ENCODE assay signal across 17 cellular contexts in genomic region chr2:2804528-2804927, GRCh38.
DNase-seq lines count a peak whose midpoint lies in the region; ATAC-seq and TF ChIP-seq lines count a peak whose summit lies in the region.
"Had no signal": no experiment of that assay in that cellular context is flagged by ENCODE, and none has a peak within 500 bp of the region (broad histone marks: within the 10 kb centered on the region; RNA-seq: fewer than 3 reads in every experiment).

No MANE protein-coding gene starts in this region.

- H3K27me3 Mint-ChIP-seq in endodermal cell (ENCODE audit: insufficient read depth), result peaks cover 5% of the 10 kb centered on the region
- H3K27me3 Mint-ChIP-seq: CD4-positive, alpha-beta memory T cell had no signal

- TF ChIP-seq CTCF in endodermal cell (conservative IDR thresholded peaks at IDR 0.05), result no peak

- no peak overlapping the region for H3K27ac Mint-ChIP-seq in endodermal cell
- H3K27ac Mint-ChIP-seq: CD4-positive, alpha-beta memory T cell; H9 had no signal

- 95 to 97% methylated on average over 13 to 15 of the region's 15 CpGs for WGBS in endodermal cell (ENCODE audit: insufficient coverage in 1 of 2, insufficient read length in 1 of 2), 2 experiments

- H3K9me3 Mint-ChIP-seq in endodermal cell, result peaks cover 14% of the 10 kb centered on the region

- H3K9me3 ChIP-seq in endodermal cell (ENCODE audit: control insufficient read depth, low read length), result peaks cover 13% of the 10 kb centered on the region

- no peaks in the 10 kb centered on the region for H3K36me3 Mint-ChIP-seq in endodermal cell (ENCODE audit: low read depth)
- H3K36me3 Mint-ChIP-seq: CD4-positive, alpha-beta memory T cell had no signal

- H3K36me3 ChIP-seq in H7 (replicated peaks; ENCODE audit: control insufficient read depth, insufficient read depth, low read length) (no peaks in the 10 kb centered on the region), endodermal cell (ENCODE audit: control insufficient read depth, insufficient read depth, low read length) (no peaks in the 10 kb centered on the region)

- H3K9ac ChIP-seq in endodermal cell (ENCODE audit: extremely low read depth, low read length, poor library complexity, severe bottlenecking), result no peak overlapping the region
- H3K9ac ChIP-seq: GM23248 had no signal

- no peak overlapping the region for H3K4me3 ChIP-seq in H7 (ENCODE audit: insufficient read depth, low read depth, low read length)
- no peak overlapping the region for H3K4me3 ChIP-seq in endodermal cell (ENCODE audit: low read length)
- H3K4me3 ChIP-seq: GM12878, GM23248 had no signal

- no peaks in the 10 kb centered on the region for H3K4me1 ChIP-seq in endodermal cell (ENCODE audit: control insufficient read depth, insufficient read depth, low read length)

- no peaks in the 10 kb centered on the region for H3K4me1 Mint-ChIP-seq in endodermal cell
- H3K4me1 Mint-ChIP-seq: CD4-positive, alpha-beta memory T cell; H9 had no signal

- no peak for ATAC-seq in HG02981 (IDR thresholded peaks at IDR 0.05; ENCODE audit: unreplicated experiment)
- ATAC-seq in HG02938 (IDR thresholded peaks at IDR 0.05; ENCODE audit: unreplicated experiment), result no peak
- ATAC-seq: GM12878, HCT116 had no signal

- DNase-seq in H7 (peak; percentile 14), endodermal cell (peak; percentile 24), mesenteric fat pad (ENCODE audit: low spot score) (peak; percentile 37)
- no peak for DNase-seq in activated CD4-positive, CD25-positive, alpha-beta regulatory T cell treated with anti-CD3 and anti-CD28 coated beads, Interleukin-2, amount 50 U/mL, for 72 hours
- DNase-seq: C1 segment of cervical spinal cord; Calu3; CD4-positive, alpha-beta memory T cell; COR-L47; DMS79; EL; GDM1; GM23248; H9 had no signal

- H3K4me3 Mint-ChIP-seq in endodermal cell, result no peak overlapping the region
- H3K4me3 Mint-ChIP-seq: CD4-positive, alpha-beta memory T cell; H9 had no signal

- H3K27me3 ChIP-seq in H7 (ENCODE audit: control insufficient read depth, insufficient read depth, low read length), result no peaks in the 10 kb centered on the region
- H3K27me3 ChIP-seq in endodermal cell (ENCODE audit: control insufficient read depth, insufficient read depth, low read length, poor library complexity, severe bottlenecking), result no peaks in the 10 kb centered on the region

- H3K27ac ChIP-seq in endodermal cell (ENCODE audit: low read depth, low read length), result no peak overlapping the region
- H3K27ac ChIP-seq: GM23248 had no signal
